In the genomic region with DNA sequence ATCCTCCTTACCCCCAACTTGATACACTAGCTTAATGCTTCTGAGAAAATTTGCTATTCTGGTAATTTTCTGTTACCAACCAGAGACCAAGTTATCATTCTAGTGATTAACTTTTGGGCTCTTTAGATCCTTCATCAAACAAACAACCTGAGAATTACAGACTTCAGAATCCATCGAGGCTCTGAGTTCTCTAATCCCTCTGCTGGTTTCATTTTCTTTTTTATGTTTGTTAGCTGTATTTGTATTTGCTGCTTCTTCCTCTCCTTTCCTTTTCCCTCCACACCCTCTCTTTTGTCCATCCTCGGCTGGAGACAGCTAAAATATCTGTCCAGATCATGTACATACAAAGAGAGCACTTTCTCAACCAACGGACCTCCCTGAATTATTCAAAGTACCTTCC, we compare ENCODE assay signal across 8 cellular contexts.
DNase-seq lines count a peak whose midpoint lies in the region; ATAC-seq lines count a peak whose summit lies in the region.

No MANE protein-coding gene starts in this region.

- H3K4me1 ChIP-seq in GM23248 (ENCODE audit: insufficient read depth) (no peaks in the 10 kb centered on the region), mucosa of rectum (ENCODE audit: control insufficient read depth in 2 of 2, insufficient read depth in 2 of 2, low read length in 2 of 2) (no peaks in the 10 kb centered on the region)

- H3K27ac ChIP-seq in GM23248 (no peak overlapping the region), mucosa of rectum (ENCODE audit: low read depth in 2 of 2, low read length in 2 of 2) (peak overlapping the region in 1 of 2 donors; percentile 21)

- H3K9me3 ChIP-seq in GM23248 (ENCODE audit: low read depth) = no peaks in the 10 kb centered on the region
- no peaks in the 10 kb centered on the region for H3K9me3 ChIP-seq in mucosa of rectum (ENCODE audit: control insufficient read depth in 2 of 2, low read length in 2 of 2)

- peak overlapping the region; percentile 89 for H3K4me3 Mint-ChIP-seq in activated T-helper 1 cell treated with anti-CD3 and anti-CD28 coated beads, Interleukin-12 subunit alpha, Interleukin-12 subunit beta, Interleukin-2, Interleukin-4 antibody, amounts not matched to agents 30 ng/mL and 10 ng/mL and 1 ng/mL, durations not matched to agents 14 hours and 24 hours and 36 hours

- no peaks in the 10 kb centered on the region for H3K79me2 ChIP-seq in GM23248 (ENCODE audit: insufficient read depth)

- peaks cover 64% of the 10 kb centered on the region for H3K4me1 Mint-ChIP-seq in activated T-helper 1 cell treated with anti-CD3 and anti-CD28 coated beads, Interleukin-12 subunit alpha, Interleukin-12 subunit beta, Interleukin-2, Interleukin-4 antibody, amounts not matched to agents 30 ng/mL and 10 ng/mL and 1 ng/mL, durations not matched to agents 14 hours and 24 hours and 36 hours (ENCODE audit: low read depth)

- peak overlapping the region; percentile 52 for H3K4me3 ChIP-seq in GM23248
- peak overlapping the region; percentile 15 to 51 for H3K4me3 ChIP-seq in mucosa of rectum (ENCODE audit: low read length in 2 of 2)

- H3K36me3 ChIP-seq in GM23248 (ENCODE audit: low read depth) (no peaks in the 10 kb centered on the region), mucosa of rectum (ENCODE audit: control insufficient read depth in 2 of 2, insufficient read depth in 2 of 2, low read length in 2 of 2) (no peaks in the 10 kb centered on the region)

- intact Hi-C loops in activated T-helper 1 cell treated with anti-CD3 and anti-CD28 coated beads, Interleukin-12 subunit alpha, Interleukin-12 subunit beta, Interleukin-2, Interleukin-4 antibody, amounts not matched to agents 30 ng/mL and 10 ng/mL and 1 ng/mL, durations not matched to agents 14 hours and 24 hours and 36 hours (cut with micrococcal nuclease) = loop anchor here (1.0 kb wide), 1 partner anchor 8 kb away; no protein-coding TSS in a partner anchor

- in situ Hi-C loops in GM23248 (cut with MboI) = no loop called here

- DNase-seq in AML-193 (lab: John Stamatoyannopoulos, UW) (peak; percentile 23 to 24), GM23248 (no peak), amygdala (lab: John Stamatoyannopoulos, UW) (no peak), HK-2 (ENCODE audit: unreplicated experiment) (no peak)
- DNase-seq in activated T-helper 1 cell treated with anti-CD3 and anti-CD28 coated beads, Interleukin-12 subunit alpha, Interleukin-12 subunit beta, Interleukin-2, Interleukin-4 antibody, amounts not matched to agents 30 ng/mL and 10 ng/mL and 1 ng/mL, durations not matched to agents 14 hours and 24 hours and 36 hours (ENCODE audit: low spot score) = no peak
- no peak for DNase-seq in activated CD4-positive, alpha-beta T cell treated with anti-CD3 and anti-CD28 coated beads, Interleukin-2, amount 50 U/mL, for 1 hour

- H3K36me3 Mint-ChIP-seq in activated T-helper 1 cell treated with anti-CD3 and anti-CD28 coated beads, Interleukin-12 subunit alpha, Interleukin-12 subunit beta, Interleukin-2, Interleukin-4 antibody, amounts not matched to agents 30 ng/mL and 10 ng/mL and 1 ng/mL, durations not matched to agents 14 hours and 24 hours and 36 hours (ENCODE audit: low read depth) = peaks cover 9% of the 10 kb centered on the region

- no peaks in the 10 kb centered on the region for H4K20me1 ChIP-seq in GM23248 (ENCODE audit: insufficient read depth)

- peak overlapping the region; percentile 65 for H3K4me2 ChIP-seq in GM23248 (ENCODE audit: unreplicated experiment)

- no peaks in the 10 kb centered on the region for H3K9me2 ChIP-seq in GM23248 (ENCODE audit: insufficient read depth)

- no peaks in the 10 kb centered on the region for H3K9me3 Mint-ChIP-seq in activated T-helper 1 cell treated with anti-CD3 and anti-CD28 coated beads, Interleukin-12 subunit alpha, Interleukin-12 subunit beta, Interleukin-2, Interleukin-4 antibody, amounts not matched to agents 30 ng/mL and 10 ng/mL and 1 ng/mL, durations not matched to agents 14 hours and 24 hours and 36 hours

- no peak for ATAC-seq in GM21423 (IDR thresholded peaks at IDR 0.05; ENCODE audit: unreplicated experiment)

- H3K9ac ChIP-seq in GM23248 = no peak overlapping the region; the same call in 1 of the 2 replicates
- H3K9ac ChIP-seq in mucosa of rectum (ENCODE audit: low read depth in 1 of 2, low read length in 2 of 2) = peak overlapping the region; percentile 30 to 34

- no peaks in the 10 kb centered on the region; the same call in 1 of the 2 replicates for H3F3A ChIP-seq in GM23248 (ENCODE audit: insufficient read depth)

- H3K27me3 ChIP-seq in GM23248 (replicated peaks; ENCODE audit: insufficient read depth) (no peaks in the 10 kb centered on the region), mucosa of rectum (ENCODE audit: control insufficient read depth in 2 of 2, insufficient read depth in 2 of 2, low read length in 2 of 2) (no peaks in the 10 kb centered on the region)

- peak overlapping the region; percentile 94 for H3K27ac Mint-ChIP-seq in activated T-helper 1 cell treated with anti-CD3 and anti-CD28 coated beads, Interleukin-12 subunit alpha, Interleukin-12 subunit beta, Interleukin-2, Interleukin-4 antibody, amounts not matched to agents 30 ng/mL and 10 ng/mL and 1 ng/mL, durations not matched to agents 14 hours and 24 hours and 36 hours

- H3K27me3 Mint-ChIP-seq in activated T-helper 1 cell treated with anti-CD3 and anti-CD28 coated beads, Interleukin-12 subunit alpha, Interleukin-12 subunit beta, Interleukin-2, Interleukin-4 antibody, amounts not matched to agents 30 ng/mL and 10 ng/mL and 1 ng/mL, durations not matched to agents 14 hours and 24 hours and 36 hours (ENCODE audit: insufficient read depth) = no peaks in the 10 kb centered on the region

- H2AFZ ChIP-seq in GM23248 = peak overlapping the region; percentile 67

- 18 to 21% methylated on average over 3 of the region's 3 CpGs for WGBS in GM23248 (ENCODE audit: low coverage in 1 of 2, low lambda C conversion rate in 2 of 2, missing lambda C conversion rate in 2 of 2), 2 experiments

Comparison
In these comparisons a context has a peak if more than half of its experiments do, and no peak if none do; other contexts are left out.
1. DNase-seq: peak in AML-193 (2 of 2); none in GM23248 (single experiment), activated T-helper 1 cell treated with anti-CD3 and anti-CD28 coated beads, Interleukin-12 subunit alpha, Interleukin-12 subunit beta, Interleukin-2, Interleukin-4 antibody, amounts not matched to agents 30 ng/mL and 10 ng/mL and 1 ng/mL, durations not matched to agents 14 hours and 24 hours and 36 hours (single experiment), amygdala (0 of 56), HK-2 (single experiment) and activated CD4-positive, alpha-beta T cell treated with anti-CD3 and anti-CD28 coated beads, Interleukin-2, amount 50 U/mL, for 1 hour (single experiment).